1 cellular context compared by ENCODE assay signal in the genomic region with DNA sequence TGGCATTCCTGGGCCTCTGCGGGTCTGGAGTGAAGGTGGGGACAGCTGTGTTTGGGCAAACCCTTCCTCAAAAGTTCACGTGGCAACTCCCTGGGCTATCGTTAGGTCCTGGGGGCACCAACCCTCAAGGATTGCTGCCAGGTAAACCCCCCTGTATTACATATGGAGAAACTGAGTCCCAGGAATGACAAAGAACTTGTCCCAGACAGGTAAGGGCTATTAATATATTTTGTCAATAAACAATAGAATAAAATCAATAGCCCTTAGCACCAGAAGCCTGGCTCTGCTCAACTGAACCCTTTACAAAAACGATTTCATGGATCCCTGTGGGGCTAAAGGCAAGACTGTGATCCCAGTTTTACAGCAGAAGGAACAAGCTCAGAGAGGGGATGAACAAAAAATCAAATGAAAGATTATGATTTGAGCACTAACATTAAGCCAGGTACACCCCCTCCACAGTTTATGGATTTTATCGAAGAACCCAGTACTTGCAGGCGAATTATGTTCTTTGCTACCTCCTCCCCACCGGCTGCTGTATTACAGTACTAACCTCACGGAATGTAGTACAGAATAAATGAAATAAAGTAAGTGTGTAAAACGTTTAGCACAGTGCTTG.
TF ChIP-seq lines count a peak whose summit lies in the region.

No MANE protein-coding gene starts in this region.

TF ChIP-seq in HCT116, 20 proteins besides CTCF, POLR2A, EP300 and RAD21 (continued from another document):
- TF ChIP-seq, protein P1, sequence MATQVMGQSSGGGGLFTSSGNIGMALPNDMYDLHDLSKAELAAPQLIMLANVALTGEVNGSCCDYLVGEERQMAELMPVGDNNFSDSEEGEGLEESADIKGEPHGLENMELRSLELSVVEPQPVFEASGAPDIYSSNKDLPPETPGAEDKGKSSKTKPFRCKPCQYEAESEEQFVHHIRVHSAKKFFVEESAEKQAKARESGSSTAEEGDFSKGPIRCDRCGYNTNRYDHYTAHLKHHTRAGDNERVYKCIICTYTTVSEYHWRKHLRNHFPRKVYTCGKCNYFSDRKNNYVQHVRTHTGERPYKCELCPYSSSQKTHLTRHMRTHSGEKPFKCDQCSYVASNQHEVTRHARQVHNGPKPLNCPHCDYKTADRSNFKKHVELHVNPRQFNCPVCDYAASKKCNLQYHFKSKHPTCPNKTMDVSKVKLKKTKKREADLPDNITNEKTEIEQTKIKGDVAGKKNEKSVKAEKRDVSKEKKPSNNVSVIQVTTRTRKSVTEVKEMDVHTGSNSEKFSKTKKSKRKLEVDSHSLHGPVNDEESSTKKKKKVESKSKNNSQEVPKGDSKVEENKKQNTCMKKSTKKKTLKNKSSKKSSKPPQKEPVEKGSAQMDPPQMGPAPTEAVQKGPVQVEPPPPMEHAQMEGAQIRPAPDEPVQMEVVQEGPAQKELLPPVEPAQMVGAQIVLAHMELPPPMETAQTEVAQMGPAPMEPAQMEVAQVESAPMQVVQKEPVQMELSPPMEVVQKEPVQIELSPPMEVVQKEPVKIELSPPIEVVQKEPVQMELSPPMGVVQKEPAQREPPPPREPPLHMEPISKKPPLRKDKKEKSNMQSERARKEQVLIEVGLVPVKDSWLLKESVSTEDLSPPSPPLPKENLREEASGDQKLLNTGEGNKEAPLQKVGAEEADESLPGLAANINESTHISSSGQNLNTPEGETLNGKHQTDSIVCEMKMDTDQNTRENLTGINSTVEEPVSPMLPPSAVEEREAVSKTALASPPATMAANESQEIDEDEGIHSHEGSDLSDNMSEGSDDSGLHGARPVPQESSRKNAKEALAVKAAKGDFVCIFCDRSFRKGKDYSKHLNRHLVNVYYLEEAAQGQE (IDR thresholded peaks at IDR 0.05; ENCODE audit: low read depth) = no peak
- TF ChIP-seq SP1 (IDR thresholded peaks at IDR 0.05; ENCODE audit: low read depth) = no peak
- TF ChIP-seq ELF1 (IDR thresholded peaks at IDR 0.05; ENCODE audit: borderline replicate concordance, low read depth) = no peak
- no peak for TF ChIP-seq CBX3 (IDR thresholded peaks at IDR 0.05; ENCODE audit: low read depth)
